ENCODE assay signal across 26 cellular contexts in the genomic region with DNA sequence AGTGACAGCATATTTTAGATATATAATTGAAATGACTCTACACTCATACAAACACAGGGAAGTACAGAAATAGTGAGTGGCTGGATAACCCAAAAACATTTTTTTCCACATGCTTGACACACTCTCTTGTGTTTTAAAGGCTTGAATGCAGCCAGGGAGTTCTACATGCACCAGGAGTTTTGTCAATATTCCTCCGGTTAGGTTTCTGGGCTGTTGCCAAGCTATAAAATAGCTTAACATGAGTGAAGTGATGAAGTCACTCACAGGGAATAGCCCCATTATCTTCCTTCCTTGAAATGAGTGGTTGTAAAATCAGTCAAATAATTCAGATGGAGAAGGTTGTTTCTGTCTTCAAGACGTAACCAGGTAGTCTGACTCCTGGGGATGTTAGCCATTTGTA.
A peak's percentile ranks its signal among the peaks of the same experiment; 100 is the strongest.
DNase-seq lines count a peak whose midpoint lies in the region; ATAC-seq and TF ChIP-seq lines count a peak whose summit lies in the region.
"Had no signal": no experiment of that assay in that cellular context is flagged by ENCODE, and none has a peak within 500 bp of the region (broad histone marks: within the 10 kb centered on the region; RNA-seq: fewer than 3 reads in every experiment).

No MANE protein-coding gene starts in this region.

- intact Hi-C loops in PC-3 (cut with micrococcal nuclease): no loop called here

- ATAC-seq in PC-3: peak; percentile 69
- ATAC-seq: activated naive CD8-positive, alpha-beta T cell treated with anti-CD3 and anti-CD28 coated beads, Interleukin-2, amount 50 U/mL, for 24 hours; WTC11 had no signal

- H2AFZ ChIP-seq in PC-3 (ENCODE audit: low read length): no peak overlapping the region

- H3K9me2 ChIP-seq in PC-3 (replicated peaks; ENCODE audit: low read length): no peaks in the 10 kb centered on the region

- CTCF ChIA-PET in PC-3 (lab: Charles Lee): no interaction called here

- DNase-seq in EH (ENCODE audit: low read depth) (peak; percentile 1), LNCaP clone FGC (ENCODE audit: low read depth) (peak; percentile 42), PC-3 (peak; percentile 73), left kidney (ENCODE audit: low read depth, low spot score) (peak; percentile 78), GOT3 (lab: John Stamatoyannopoulos, UW) (no peak), kidney glomerular epithelial cell (lab: John Stamatoyannopoulos, UW) (no peak), NCI-H2081 treated with DMSO at 0.1 percent for 48 hours (lab: John Stamatoyannopoulos, UW) (no peak)
- DNase-seq: activated CD4-positive, alpha-beta T cell treated with anti-CD3 and anti-CD28 coated beads, Interleukin-2, amount 50 U/mL, for 1 hour; activated naive CD8-positive, alpha-beta T cell treated with anti-CD3 and anti-CD28 coated beads, Interleukin-2, amount 50 U/mL, for 24 hours; activated T-cell treated with anti-CD3 and anti-CD28 coated beads, Interleukin-2, amount 50 U/mL, for 48 hours; Calu3; esophagus squamous epithelium; H7; hypothalamus; immature natural killer cell; left ventricle myocardium inferior; mesendoderm; NCI-H1092 treated with DMSO at 0.1 percent for 48 hours; Right ventricle myocardium superior; sigmoid colon; stimulated activated CD4-positive, alpha-beta T cell treated with anti-CD3 and anti-CD28 coated beads, Interleukin-15, amount 100 ng/mL, for 24 hours; stimulated activated naive CD4-positive, alpha-beta T cell treated with Interleukin-2 at 50 U/mL for 16 hours; T1000 had no signal

- no peaks in the 10 kb centered on the region for H4K20me1 ChIP-seq in PC-3 (ENCODE audit: low read length)

- H3K4me2 ChIP-seq in PC-3 (ENCODE audit: low read length): 0 out of 2 replicates have a peak overlapping the region, but pooled peaks have one; percentile 5

- no peak overlapping the region for H3K27ac ChIP-seq in PC-3 (ENCODE audit: low read length)
- H3K27ac ChIP-seq: C4-2B, esophagus squamous epithelium, left ventricle myocardium inferior, neutrophil, sigmoid colon had no signal

- H3K4me3 ChIP-seq in LNCaP clone FGC (ENCODE audit: low read depth, low read length) (no peak overlapping the region), PC-3 (ENCODE audit: low read length) (no peak overlapping the region)
- H3K4me3 ChIP-seq: esophagus squamous epithelium, left ventricle myocardium inferior, sigmoid colon had no signal

- H3K36me3 ChIP-seq in PC-3 (ENCODE audit: low read depth, low read length): no peaks in the 10 kb centered on the region
- H3K36me3 ChIP-seq: esophagus squamous epithelium, left ventricle myocardium inferior, neutrophil, sigmoid colon had no signal

- no peaks in the 10 kb centered on the region for H3F3A ChIP-seq in PC-3 (ENCODE audit: low read length, unreplicated experiment)

- no peaks in the 10 kb centered on the region for H3K79me2 ChIP-seq in PC-3 (ENCODE audit: low read length)

- TF ChIP-seq CTCF in LNCaP clone FGC (IDR thresholded peaks at IDR 0.05; ENCODE audit: control insufficient read depth, extremely low read depth, insufficient read depth) (no peak), PC-3 (conservative IDR thresholded peaks at IDR 0.05; ENCODE audit: low read depth, low read length) (no peak)

- H3K27me3 ChIP-seq in PC-3 (ENCODE audit: low read length): no peaks in the 10 kb centered on the region
- H3K27me3 ChIP-seq: esophagus squamous epithelium, neutrophil, sigmoid colon had no signal

- peaks cover 8% of the 10 kb centered on the region; the same call in 1 of the 2 replicates for H3K4me1 ChIP-seq in PC-3 (ENCODE audit: insufficient read depth, low read length)
- H3K4me1 ChIP-seq: esophagus squamous epithelium, left ventricle myocardium inferior, sigmoid colon had no signal

- no TSS peak for BruUV-seq in PC-3 (replicated peaks; lab: Mats Ljungman, UMichigan)

- no peaks in the 10 kb centered on the region for H3K9me3 ChIP-seq in PC-3 (ENCODE audit: low read length)
- H3K9me3 ChIP-seq: esophagus squamous epithelium, left ventricle myocardium inferior, neutrophil, sigmoid colon had no signal

- H3K9ac ChIP-seq in PC-3 (ENCODE audit: low read length): no peak overlapping the region

- POLR2A ChIA-PET in PC-3 (lab: Charles Lee; ENCODE audit: unreplicated experiment): no interaction called here

Comparison
In these comparisons a context has a peak if more than half of its experiments do, and no peak if none do; other contexts are left out.
1. DNase-seq: peak in EH (single experiment), LNCaP clone FGC (single experiment), PC-3 (single experiment) and left kidney (single experiment); none in GOT3 (single experiment), kidney glomerular epithelial cell (single experiment) and NCI-H2081 treated with DMSO at 0.1 percent for 48 hours (single experiment).